ENCODE assay signal across 8 cellular contexts in genomic region chr11:67606477-67607295, GRCh38.
DNase-seq lines count a peak whose midpoint lies in the region; ATAC-seq and TF ChIP-seq lines count a peak whose summit lies in the region.

TSS of gene NDUFV1 (plus strand) at chr11:67606936. CDS start at chr11:67607005, 69 bp downstream.

- DNase-seq in ELF-1 (ENCODE audit: low read depth, low spot score) (peak; percentile 98), GOT3 (lab: John Stamatoyannopoulos, UW) (peak; percentile 47), LoVo (ENCODE audit: low spot score) (peak; percentile 96), RWPE2 (ENCODE audit: low spot score) (peak; percentile 95), fibroblast of peridontal ligament (ENCODE audit: extremely low read depth) (peak; percentile 85), nephron progenitor cell (peak; percentile 98)
- peak; percentile 96 for DNase-seq in activated T-helper 9 cell treated with anti-CD3 and anti-CD28 coated beads, Interleukin-2, amount 50 U/mL, for 16 hours (ENCODE audit: low read depth)
- DNase-seq in stimulated activated naive CD8-positive, alpha-beta T cell treated with anti-CD3 and anti-CD28 coated beads, Interleukin-15, amount 100 ng/mL, for 72 hours: peak; percentile 94 to 95

- TF ChIP-seq CTCF in RWPE2 (IDR thresholded peaks at IDR 0.05; ENCODE audit: poor library complexity, severe bottlenecking): peak; percentile 45
- TF ChIP-seq CTCF in nephron progenitor cell (IDR thresholded peaks at IDR 0.05): peak; percentile 45

- no peaks in the 10 kb centered on the region for H3K27me3 ChIP-seq in RWPE2 (ENCODE audit: insufficient read depth, poor library complexity, severe bottlenecking)

- H3K4me3 ChIP-seq in RWPE2 (ENCODE audit: severe bottlenecking): peak within 1 kb of the TSS; percentile 80

- H3K27ac ChIP-seq in RWPE2 (ENCODE audit: poor library complexity, severe bottlenecking): no peak within 1 kb of the TSS

- peaks cover 27% of the 10 kb centered on the region for H3K36me3 ChIP-seq in RWPE2 (ENCODE audit: low read depth)

- peaks cover 4% of the 10 kb centered on the region for H3K4me1 ChIP-seq in RWPE2 (ENCODE audit: insufficient read depth, poor library complexity, severe bottlenecking)

- ATAC-seq in RWPE2 (ENCODE audit: low read depth): peak; percentile 99
- ATAC-seq in stimulated activated naive CD8-positive, alpha-beta T cell treated with anti-CD3 and anti-CD28 coated beads, Interleukin-15, amount 100 ng/mL, for 72 hours: peak; percentile 99

- H3K27me3 Mint-ChIP-seq in nephron progenitor cell (ENCODE audit: low read depth, poor library complexity): peaks cover 28% of the 10 kb centered on the region
- peaks cover 23% of the 10 kb centered on the region for H3K27me3 Mint-ChIP-seq in stimulated activated naive CD8-positive, alpha-beta T cell treated with anti-CD3 and anti-CD28 coated beads, Interleukin-15, amount 100 ng/mL, for 72 hours

- H3K27ac Mint-ChIP-seq in nephron progenitor cell: peak within 1 kb of the TSS; percentile 85
- peak within 1 kb of the TSS; percentile 72 to 96 for H3K27ac Mint-ChIP-seq in stimulated activated naive CD8-positive, alpha-beta T cell treated with anti-CD3 and anti-CD28 coated beads, Interleukin-15, amount 100 ng/mL, for 72 hours

- peak within 1 kb of the TSS; percentile 98 for H3K4me3 Mint-ChIP-seq in nephron progenitor cell
- peak within 1 kb of the TSS; percentile 90 to 98 for H3K4me3 Mint-ChIP-seq in stimulated activated naive CD8-positive, alpha-beta T cell treated with anti-CD3 and anti-CD28 coated beads, Interleukin-15, amount 100 ng/mL, for 72 hours

- peaks cover 9% of the 10 kb centered on the region for H3K36me3 Mint-ChIP-seq in nephron progenitor cell (ENCODE audit: low read depth)

- H3K9me3 ChIP-seq in RWPE2 (ENCODE audit: severe bottlenecking): no peaks in the 10 kb centered on the region

- H3K9me3 Mint-ChIP-seq in nephron progenitor cell: peaks cover 7% of the 10 kb centered on the region
- no peaks in the 10 kb centered on the region for H3K9me3 Mint-ChIP-seq in stimulated activated naive CD8-positive, alpha-beta T cell treated with anti-CD3 and anti-CD28 coated beads, Interleukin-15, amount 100 ng/mL, for 72 hours

- peaks cover 17% of the 10 kb centered on the region for H3K4me1 Mint-ChIP-seq in nephron progenitor cell
- peaks cover 38% of the 10 kb centered on the region for H3K4me1 Mint-ChIP-seq in stimulated activated naive CD8-positive, alpha-beta T cell treated with anti-CD3 and anti-CD28 coated beads, Interleukin-15, amount 100 ng/mL, for 72 hours

Comparison
In these comparisons a context has a peak if more than half of its experiments do, and no peak if none do; other contexts are left out.
1. DNase-seq: peak in every context shown above with its lines; median percentile 98 in ELF-1; 98 in nephron progenitor cell; 96 in LoVo; 96 in activated T-helper 9 cell treated with anti-CD3 and anti-CD28 coated beads, Interleukin-2, amount 50 U/mL, for 16 hours; 95 in RWPE2; 94 in stimulated activated naive CD8-positive, alpha-beta T cell treated with anti-CD3 and anti-CD28 coated beads, Interleukin-15, amount 100 ng/mL, for 72 hours; 85 in fibroblast of peridontal ligament; 47 in GOT3.